In the genomic region with DNA sequence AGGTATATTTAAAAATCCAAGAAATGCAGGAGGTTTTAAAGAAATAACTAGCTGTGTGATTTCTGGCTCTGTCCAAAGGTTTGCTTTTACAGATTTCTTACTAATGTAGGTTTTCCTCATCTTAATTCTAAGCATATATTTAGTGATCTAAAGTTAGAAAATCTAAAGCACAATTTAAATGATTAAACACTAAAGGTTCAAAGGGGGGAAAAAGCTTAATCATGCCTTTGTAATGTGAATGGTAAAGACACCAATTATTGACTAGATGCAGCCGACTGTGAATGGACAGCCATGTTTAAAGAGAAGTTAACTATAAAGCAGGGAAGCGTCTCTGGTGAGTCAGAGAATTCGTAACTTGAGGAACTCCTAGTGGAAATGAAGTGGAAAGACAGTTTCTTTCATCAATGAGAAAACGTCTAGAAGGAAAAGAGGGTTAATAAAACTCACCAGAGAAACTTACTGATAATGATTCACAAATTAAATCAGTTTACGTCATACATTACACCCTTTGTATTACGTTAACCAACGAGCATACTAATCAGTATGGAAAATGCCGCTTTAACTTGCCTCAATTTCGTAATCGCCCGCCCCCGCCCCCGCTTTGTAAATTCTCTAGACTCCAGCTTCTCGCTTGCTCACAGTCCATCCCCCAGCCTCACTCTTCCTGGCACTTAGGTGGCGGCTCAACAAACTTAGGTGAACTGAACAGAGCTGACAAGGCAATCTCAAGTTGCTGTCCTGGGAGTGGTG, we compare ENCODE assay signal across 8 cellular contexts. TPM values are rescaled to one million over a fixed set of nuclear protein-coding genes. Genes with fewer than 3 reads are reported as not detected.
DNase-seq lines count a peak whose midpoint lies in the region; ATAC-seq and TF ChIP-seq lines count a peak whose summit lies in the region.

No MANE protein-coding gene starts in this region.

- TF ChIP-seq EP300 in neural cell (conservative IDR thresholded peaks at IDR 0.05; ENCODE audit: poor library complexity, severe bottlenecking): no peak

- H3K27me3 ChIP-seq in CD4-positive, alpha-beta T cell (ENCODE audit: control insufficient read depth, insufficient read depth, low read length): no peaks in the 10 kb centered on the region
- no peaks in the 10 kb centered on the region for H3K27me3 ChIP-seq in neural cell (ENCODE audit: insufficient read depth, low read depth, low read length)
- no peaks in the 10 kb centered on the region for H3K27me3 ChIP-seq in upper lobe of right lung

- H3K27me3 Mint-ChIP-seq in CD4-positive, alpha-beta T cell: no peaks in the 10 kb centered on the region
- peaks cover 7% of the 10 kb centered on the region for H3K27me3 Mint-ChIP-seq in HFFc6 (ENCODE audit: insufficient read depth)
- H3K27me3 Mint-ChIP-seq in activated T-helper 17 cell treated with anti-CD3 and anti-CD28 coated beads, Interleukin-2, amount 50 U/mL, for 72 hours: no peaks in the 10 kb centered on the region

- peaks cover 43% of the 10 kb centered on the region for H3K4me1 Mint-ChIP-seq in CD4-positive, alpha-beta T cell (ENCODE audit: low read depth)
- peaks cover 48% of the 10 kb centered on the region for H3K4me1 Mint-ChIP-seq in HFFc6 (ENCODE audit: low read depth)
- H3K4me1 Mint-ChIP-seq in activated T-helper 17 cell treated with anti-CD3 and anti-CD28 coated beads, Interleukin-2, amount 50 U/mL, for 72 hours: peaks cover 4% of the 10 kb centered on the region

- H3K36me3 ChIP-seq in neural cell (ENCODE audit: insufficient read depth, low read length) (no peaks in the 10 kb centered on the region), upper lobe of right lung (peaks cover 5% of the 10 kb centered on the region)

- H3K9ac ChIP-seq in neural cell (ENCODE audit: low read length): peak overlapping the region; percentile 60

- peak overlapping the region; percentile 99 for H3K4me3 Mint-ChIP-seq in CD4-positive, alpha-beta T cell
- peak overlapping the region; percentile 90 for H3K4me3 Mint-ChIP-seq in HFFc6
- peak overlapping the region; percentile 97 for H3K4me3 Mint-ChIP-seq in activated T-helper 17 cell treated with anti-CD3 and anti-CD28 coated beads, Interleukin-2, amount 50 U/mL, for 72 hours

- H3K4me1 ChIP-seq in upper lobe of right lung: peaks cover 20% of the 10 kb centered on the region

- no peaks in the 10 kb centered on the region for H3K9me3 Mint-ChIP-seq in CD4-positive, alpha-beta T cell
- H3K9me3 Mint-ChIP-seq in HFFc6: no peaks in the 10 kb centered on the region
- no peaks in the 10 kb centered on the region for H3K9me3 Mint-ChIP-seq in activated T-helper 17 cell treated with anti-CD3 and anti-CD28 coated beads, Interleukin-2, amount 50 U/mL, for 72 hours

- peak; percentile 67 for TF ChIP-seq RAD21 in neural cell (conservative IDR thresholded peaks at IDR 0.05)

- peak; percentile 38 for TF ChIP-seq CTCF in CD4-positive, alpha-beta T cell (IDR thresholded peaks at IDR 0.05)
- TF ChIP-seq CTCF in HFFc6 (IDR thresholded peaks at IDR 0.05): peak; percentile 75
- peak; percentile 51 for TF ChIP-seq CTCF in fibroblast of villous mesenchyme (IDR thresholded peaks at IDR 0.05; ENCODE audit: insufficient read depth, low read depth, low read length)
- TF ChIP-seq CTCF in neural cell (IDR thresholded peaks at IDR 0.05; ENCODE audit: poor library complexity, severe bottlenecking): peak; percentile 72
- peak; percentile 55 for TF ChIP-seq CTCF in upper lobe of right lung (IDR thresholded peaks at IDR 0.05)

- ATAC-seq in CD4-positive, alpha-beta T cell (ENCODE audit: poor library complexity): peak; percentile 25
- peak; percentile 25 for ATAC-seq in activated T-helper 17 cell treated with anti-CD3 and anti-CD28 coated beads, Interleukin-2, amount 50 U/mL, for 72 hours (replicated peaks)
- ATAC-seq in upper lobe of right lung (peak; percentile 3), HG02852 (IDR thresholded peaks at IDR 0.05; ENCODE audit: unreplicated experiment) (no peak)

- H3K9me3 ChIP-seq in CD4-positive, alpha-beta T cell (ENCODE audit: control insufficient read depth, low read length): no peaks in the 10 kb centered on the region
- H3K9me3 ChIP-seq in neural cell (ENCODE audit: low read length) (no peaks in the 10 kb centered on the region), upper lobe of right lung (no peaks in the 10 kb centered on the region)

- peak overlapping the region; percentile 98 for H3K27ac Mint-ChIP-seq in CD4-positive, alpha-beta T cell
- H3K27ac Mint-ChIP-seq in HFFc6: peak overlapping the region; percentile 97
- peak overlapping the region; percentile 99 for H3K27ac Mint-ChIP-seq in activated T-helper 17 cell treated with anti-CD3 and anti-CD28 coated beads, Interleukin-2, amount 50 U/mL, for 72 hours

- H3K27ac ChIP-seq in CD4-positive, alpha-beta T cell (ENCODE audit: low read depth, low read length): peak overlapping the region; percentile 99
- H3K27ac ChIP-seq in neural cell (ENCODE audit: low read length) (peak overlapping the region; percentile 74), upper lobe of right lung (peak overlapping the region; percentile 96)

- H3K9me2 ChIP-seq in neural cell (ENCODE audit: insufficient read depth, low read length): no peaks in the 10 kb centered on the region

- H3K4me3 ChIP-seq in fibroblast of villous mesenchyme (ENCODE audit: low read depth, low read length): peak overlapping the region; percentile 68
- H3K4me3 ChIP-seq in neural cell (ENCODE audit: low read length): peak overlapping the region; percentile 70
- peak overlapping the region; percentile 58 for H3K4me3 ChIP-seq in upper lobe of right lung

- intact Hi-C loops in CD4-positive, alpha-beta T cell (cut with DNase I, micrococcal nuclease): loop anchor here (1.0 to 10.0 kb wide), 6 partner anchors 20 to 575 kb away; partner anchors contain the start of genes CBLL1 (in 1 of the 2), CCDC71L (in 1 of the 2), COG5 (in 1 of the 2) and DUS4L (in 1 of the 2)
- intact Hi-C loops in upper lobe of right lung (cut with DNase I): no loop called here

- H3K4me2 ChIP-seq in neural cell (ENCODE audit: low read length): peak overlapping the region; percentile 72

- POLR2A ChIA-PET in CD4-positive, alpha-beta T cell (lab: Charles Lee): interaction anchor here (0.9 to 4.5 kb wide), 49 partner anchors 11 to 1766 kb away, joined by 3 to 130 read pairs (median 10); partner anchors contain the start of genes BCAP29, CBLL1, CCDC71L and COG5

- H3K79me2 ChIP-seq in neural cell (replicated peaks; ENCODE audit: insufficient read depth, low read length): peaks cover 16% of the 10 kb centered on the region

- peak in 2 of 10 experiments; percentile 64 to 78 for DNase-seq in CD4-positive, alpha-beta T cell
- DNase-seq in HFFc6 (peak; percentile 86), NOMO-1 treated with DMSO at 0.1 percent for 48 hours (lab: John Stamatoyannopoulos, UW; ENCODE audit: unreplicated experiment) (peak; percentile 57), fibroblast of villous mesenchyme (ENCODE audit: low read depth) (peak; percentile 93), upper lobe of right lung (no peak)

- H3K36me3 Mint-ChIP-seq in CD4-positive, alpha-beta T cell (ENCODE audit: low read depth): peaks cover 33% of the 10 kb centered on the region
- H3K36me3 Mint-ChIP-seq in HFFc6 (ENCODE audit: low read depth): no peaks in the 10 kb centered on the region
- peaks cover 41% of the 10 kb centered on the region for H3K36me3 Mint-ChIP-seq in activated T-helper 17 cell treated with anti-CD3 and anti-CD28 coated beads, Interleukin-2, amount 50 U/mL, for 72 hours (ENCODE audit: low read depth)

- H3F3A ChIP-seq in neural cell (ENCODE audit: insufficient read depth, low read length, poor library complexity, severe bottlenecking): peaks cover 5% of the 10 kb centered on the region

- H4K20me1 ChIP-seq in neural cell (ENCODE audit: insufficient read depth): no peaks in the 10 kb centered on the region

- CTCF ChIA-PET in CD4-positive, alpha-beta T cell (lab: Charles Lee): interaction anchor here (0.6 to 4.8 kb wide), 8 partner anchors 13 to 883 kb away, joined by 3 to 35 read pairs (median 4); partner anchors contain the start of genes CBLL1 and NAMPT

- peak overlapping the region; percentile 57 for H2AFZ ChIP-seq in neural cell (ENCODE audit: low read depth, low read length)

TF ChIP-seq in neural cell, 6 proteins besides CTCF, POLR2A, EP300 and RAD21:
- TF ChIP-seq MXI1 (conservative IDR thresholded peaks at IDR 0.05; ENCODE audit: poor library complexity, severe bottlenecking): no peak
- peak; percentile 63 for TF ChIP-seq SMC3 (conservative IDR thresholded peaks at IDR 0.05; ENCODE audit: poor library complexity)

RNA-seq across cellular contexts. Expression of gene HBP1, which starts 1.1 kb away (rescaled TPM):
- 100 to 1,000 TPM; 238 to 242 TPM for total RNA-seq in CD4-positive, alpha-beta T cell
- total RNA-seq in HFFc6 (2021; fragmentation: NEBNext Ultra II Directional; extraction: Animal tissue kit (Norgen Biotek cat#: 25700)): 10 to 100 TPM; 22.8 to 34.4 (median 28.5) TPM
- 10 to 100 TPM; 21.8 to 63.5 TPM for total RNA-seq in activated T-helper 17 cell treated with anti-CD3 and anti-CD28 coated beads, Interleukin-2, amount 50 U/mL, for 72 hours
- 53.1 and 66.9 TPM in 2 replicates for total RNA-seq in fibroblast of villous mesenchyme
- 30.7 and 37.7 TPM in 2 replicates for polyA plus RNA-seq in neural cell
- 46.3 and 50.0 TPM in 2 replicates for polyA minus RNA-seq in neural cell
- total RNA-seq in upper lobe of right lung: 74.0 TPM
